In genomic region chr11:64271339-64272132, GRCh38 we compare ENCODE assay signal across 9 cellular contexts. TPM values are rescaled to one million over a fixed set of nuclear protein-coding genes. Genes with fewer than 3 reads are reported as not detected.
DNase-seq lines count a peak whose midpoint lies in the region; ATAC-seq and TF ChIP-seq lines count a peak whose summit lies in the region.
"Had no signal": no experiment of that assay in that cellular context is flagged by ENCODE, and none has a peak within 500 bp of the region (broad histone marks: within the 10 kb centered on the region; RNA-seq: fewer than 3 reads in every experiment).

No MANE protein-coding gene starts in this region.

- peak overlapping the region; percentile 74 for H3K4me2 ChIP-seq in IMR-90 (ENCODE audit: low read depth, low read length)

- POLR2A ChIA-PET in IMR-90 (lab: Charles Lee; ENCODE audit: unreplicated experiment): interaction anchor here (0.6 kb wide), 1 partner anchor 391 kb away, joined by 10 read pairs; no protein-coding TSS in a partner anchor

- no CpG with 5 or more reads among the region's 38 CpGs for WGBS in IMR-90 (ENCODE audit: extremely low coverage in 2 of 2, insufficient read length in 1 of 2), 2 experiments
- WGBS in esophagus, 2 donors: 4% methylated on average over 38 of the region's 38 CpGs

- H4K20me1 ChIP-seq in IMR-90 (ENCODE audit: insufficient read depth, low read length): no peaks in the 10 kb centered on the region; the same call in 1 of the 2 replicates

- H3K9me3 ChIP-seq in IMR-90 (ENCODE audit: control insufficient read depth, insufficient read depth, low read length) (no peaks in the 10 kb centered on the region), esophagus (ENCODE audit: control insufficient read depth in 2 of 2, insufficient read depth in 1 of 2, low read depth in 1 of 2, low read length in 1 of 2) (no peaks in the 10 kb centered on the region), mucosa of stomach (ENCODE audit: control insufficient read depth, low read length) (no peaks in the 10 kb centered on the region)

- DNase-seq in DMS114 treated with DMSO at 0.1 percent for 48 hours (lab: John Stamatoyannopoulos, UW; ENCODE audit: unreplicated experiment) (peak; percentile 87), IMR-90 (peak; percentile 92)
- DNase-seq in activated T-cell treated with anti-CD3 and anti-CD28 coated beads, Interleukin-2, amount 50 U/mL, for 4 hours: peak; percentile 84
- DNase-seq in stimulated activated CD8-positive, alpha-beta memory T cell treated with anti-CD3 and anti-CD28 coated beads, Interleukin-4, amount 100 ng/mL, for 24 hours (ENCODE audit: low read depth): peak; percentile 64

- H2BK120ac ChIP-seq in IMR-90 (ENCODE audit: low read depth, low read length): 0 out of 2 replicates have a peak overlapping the region, but pooled peaks have one; percentile 0

- dilution Hi-C loops in IMR-90 (cut with HindIII; ENCODE audit: low sequenced_read_pairs, unreplicated experiment): no loop called here

- no peak for TF ChIP-seq RAD21 in IMR-90 (IDR thresholded peaks at IDR 0.05; ENCODE audit: low read length)

- H3K79me1 ChIP-seq in IMR-90 (ENCODE audit: low read depth in 1 of 2, low read length in 2 of 2): peaks cover 9 to 33% of the 10 kb centered on the region in 2 experiments

- H4K5ac ChIP-seq in IMR-90 (ENCODE audit: low read depth, low read length): peak overlapping the region; percentile 26

- peak; percentile 62; the same call in 1 of the 2 replicates for TF ChIP-seq POLR2A in IMR-90 (IDR thresholded peaks at IDR 0.05; ENCODE audit: low read depth, low read length)

- peak overlapping the region; percentile 70 for H4K91ac ChIP-seq in IMR-90 (ENCODE audit: insufficient read depth, low read depth, low read length)

- no peak overlapping the region for H2BK20ac ChIP-seq in IMR-90 (ENCODE audit: low read depth, low read length)

- CTCF ChIA-PET in IMR-90 (lab: Yijun Ruan, JAX): interaction anchor here (1.3 to 1.7 kb wide), 4 partner anchors 29 to 83 kb away, joined by 4 to 6 read pairs (median 6); partner anchors contain the start of gene PRDX5

- peak overlapping the region; percentile 99 for H2AK9ac ChIP-seq in IMR-90 (replicated peaks; ENCODE audit: low read depth, low read length, poor library complexity)

- peak overlapping the region; percentile 7; the same call in 1 of the 2 replicates for H3K18ac ChIP-seq in IMR-90 (ENCODE audit: low read depth, low read length)

- peak overlapping the region; percentile 86 for H3K9ac ChIP-seq in IMR-90 (ENCODE audit: low read depth, low read length)
- H3K9ac ChIP-seq in mucosa of stomach (ENCODE audit: low read length): peak overlapping the region; percentile 87

- H3K27ac ChIP-seq in IMR-90 (ENCODE audit: insufficient read depth, low read length): peak overlapping the region; percentile 71
- H3K27ac ChIP-seq in esophagus (ENCODE audit: low read depth in 2 of 2, low read length in 1 of 2): peak overlapping the region; percentile 87 to 93

- H3K9me3 Mint-ChIP-seq in activated T-cell treated with anti-CD3 and anti-CD28 coated beads, Interleukin-2, amount 50 U/mL, for 4 hours: no peaks in the 10 kb centered on the region

- H2BK15ac ChIP-seq in IMR-90 (ENCODE audit: low read depth, low read length): no peak overlapping the region

- H4K8ac ChIP-seq in IMR-90 (ENCODE audit: low read depth in 2 of 2, low read length in 2 of 2): peak overlapping the region; percentile 81 to 95

- H3K27me3 Mint-ChIP-seq in activated T-cell treated with anti-CD3 and anti-CD28 coated beads, Interleukin-2, amount 50 U/mL, for 4 hours (ENCODE audit: low read depth): no peaks in the 10 kb centered on the region

- H3K27me3 ChIP-seq in IMR-90 (ENCODE audit: control insufficient read depth, insufficient read depth, low read length) (no peaks in the 10 kb centered on the region), esophagus (ENCODE audit: control insufficient read depth in 1 of 2, insufficient read depth in 2 of 2, low read length in 2 of 2) (no peaks in the 10 kb centered on the region), mucosa of stomach (ENCODE audit: control insufficient read depth, insufficient read depth, low read length) (no peaks in the 10 kb centered on the region)

- peak overlapping the region; percentile 87 for H2AK5ac ChIP-seq in IMR-90 (ENCODE audit: low read depth, low read length)

- peak overlapping the region; percentile 93 for H3K4ac ChIP-seq in IMR-90 (ENCODE audit: low read depth, low read length)

- H3K14ac ChIP-seq in IMR-90 (replicated peaks; ENCODE audit: low read depth, low read length): peak overlapping the region; percentile 84

- H3K4me3 ChIP-seq in IMR-90 (ENCODE audit: insufficient read depth, low read depth, low read length) (peak overlapping the region; percentile 57), esophagus (ENCODE audit: low read depth in 1 of 2, low read length in 2 of 2) (peak overlapping the region; percentile 54 to 63), mucosa of stomach (ENCODE audit: low read length) (peak overlapping the region; percentile 61)

- intact Hi-C loops in IMR-90 (cut with micrococcal nuclease): no loop called here

- in situ Hi-C loops in IMR-90 (cut with MboI; ENCODE audit: low sequenced_read_pairs): no loop called here

- peak overlapping the region; percentile 60 for H3K56ac ChIP-seq in IMR-90 (ENCODE audit: extremely low read depth, insufficient read depth, low read length)

- peak overlapping the region; percentile 93 for H3K4me3 Mint-ChIP-seq in activated T-cell treated with anti-CD3 and anti-CD28 coated beads, Interleukin-2, amount 50 U/mL, for 4 hours

- peaks cover 14% of the 10 kb centered on the region for H3K4me1 Mint-ChIP-seq in activated T-cell treated with anti-CD3 and anti-CD28 coated beads, Interleukin-2, amount 50 U/mL, for 4 hours (ENCODE audit: low read depth)

- H3K4me1 ChIP-seq in IMR-90 (ENCODE audit: control insufficient read depth, insufficient read depth, low read length): peaks cover 11% of the 10 kb centered on the region
- peaks cover 4 to 26% of the 10 kb centered on the region in 2 donors for H3K4me1 ChIP-seq in esophagus (ENCODE audit: control insufficient read depth in 2 of 2, insufficient read depth in 2 of 2, low read length in 1 of 2)
- H3K4me1 ChIP-seq in mucosa of stomach (ENCODE audit: control insufficient read depth, insufficient read depth, low read length): peaks cover 65% of the 10 kb centered on the region

- H3K9me1 ChIP-seq in IMR-90 (ENCODE audit: insufficient read depth, low read length): peaks cover 5% of the 10 kb centered on the region; the same call in 1 of the 2 replicates

- H3K36me3 ChIP-seq in IMR-90 (ENCODE audit: control insufficient read depth, insufficient read depth, low read length) (peaks cover 11% of the 10 kb centered on the region), esophagus (ENCODE audit: control insufficient read depth in 2 of 2, insufficient read depth in 2 of 2, low read length in 1 of 2) (peaks cover 0 to 9% of the 10 kb centered on the region in 2 donors), mucosa of stomach (ENCODE audit: control insufficient read depth, insufficient read depth, low read length) (no peaks in the 10 kb centered on the region)

- H2BK5ac ChIP-seq in IMR-90 (ENCODE audit: low read depth, low read length, poor library complexity, severe bottlenecking): peak overlapping the region; percentile 61

- BruUV-seq in IMR-90 (replicated peaks; lab: Mats Ljungman, UMichigan): no TSS peak

- peak; percentile 11; the same call in 1 of the 2 replicates for TF ChIP-seq CTCF in IMR-90 (conservative IDR thresholded peaks at IDR 0.05; ENCODE audit: low read depth, low read length)

- peak; percentile 27 for ATAC-seq in IMR-90 (ENCODE audit: low read depth)
- ATAC-seq in activated T-cell treated with anti-CD3 and anti-CD28 coated beads, Interleukin-2, amount 50 U/mL, for 4 hours: peak; percentile 23 to 25
- no peak for ATAC-seq in HG03139 (IDR thresholded peaks at IDR 0.05; ENCODE audit: unreplicated experiment)

- H3K23ac ChIP-seq in IMR-90 (ENCODE audit: low read depth, low read length): peak overlapping the region; percentile 15

- no peaks in the 10 kb centered on the region for H3K36me3 Mint-ChIP-seq in activated T-cell treated with anti-CD3 and anti-CD28 coated beads, Interleukin-2, amount 50 U/mL, for 4 hours (ENCODE audit: insufficient read depth)

- peak overlapping the region; percentile 98 for H2AFZ ChIP-seq in IMR-90 (replicated peaks; ENCODE audit: low read length, poor library complexity)

RNA-seq across cellular contexts. Expression of gene BAD, which starts 12.9 kb away (rescaled TPM):
- 27.5 and 30.3 TPM in 2 replicates for total RNA-seq in IMR-90 (2012; rRNA removed)
- polyA plus RNA-seq in IMR-90 (2012; rRNA removed): 68.0 and 88.6 TPM in 2 replicates
- polyA plus RNA-seq in IMR-90 (2012; cell fraction: cytosol; rRNA removed): 47.7 and 81.8 TPM in 2 replicates
- 24.4 and 39.1 TPM in 2 replicates for polyA plus RNA-seq in IMR-90 (2012; cell fraction: nucleus; rRNA removed; ENCODE audit: low replicate concordance)
- 98.4 TPM for polyA plus RNA-seq in PFSK-1 (2012; ENCODE audit: insufficient read length, low read depth)
- 10 to 100 TPM; 27.6 to 38.8 (median 36.6) TPM for total RNA-seq in activated T-cell treated with anti-CD3 and anti-CD28 coated beads, Interleukin-2, amount 50 U/mL, for 4 hours
- polyA plus RNA-seq in esophagus: 10 to 100 TPM; 57.4 to 64.8 TPM

RNA-seq across cellular contexts. Expression of gene GPR137, which starts 14.1 kb away (rescaled TPM):
- 2.8 and 3.6 TPM in 2 replicates for total RNA-seq in IMR-90 (2012; rRNA removed)
- polyA plus RNA-seq in IMR-90 (2012; rRNA removed) (26.0 and 31.8 TPM in 2 replicates), esophagus (10 to 100 TPM; 18.6 to 22.7 TPM)
- 21.0 and 34.1 TPM in 2 replicates for polyA plus RNA-seq in IMR-90 (2012; cell fraction: cytosol; rRNA removed)
- polyA plus RNA-seq in IMR-90 (2012; cell fraction: nucleus; rRNA removed; ENCODE audit: low replicate concordance): 40.1 and 102 TPM in 2 replicates
- polyA plus RNA-seq in PFSK-1 (2012; ENCODE audit: insufficient read length, low read depth): 47.8 TPM
- 10 to 100 TPM; 43.1 to 46.2 (median 43.9) TPM for total RNA-seq in activated T-cell treated with anti-CD3 and anti-CD28 coated beads, Interleukin-2, amount 50 U/mL, for 4 hours

RNA-seq across cellular contexts. Expression of gene KCNK4, which starts 19.6 kb away (rescaled TPM):
- not detected in 2 replicates for total RNA-seq in IMR-90 (2012; rRNA removed)
- polyA plus RNA-seq in IMR-90 (2012; rRNA removed) (not detected in 2 replicates), esophagus (not detected)
- polyA plus RNA-seq in IMR-90 (2012; cell fraction: cytosol; rRNA removed): 0.05 TPM in 1 of 2 replicates, not detected in the other
- polyA plus RNA-seq in IMR-90 (2012; cell fraction: nucleus; rRNA removed; ENCODE audit: low replicate concordance): 0.22 and 0.38 TPM in 2 replicates
- not detected for polyA plus RNA-seq in PFSK-1 (2012; ENCODE audit: insufficient read length, low read depth)
- total RNA-seq in activated T-cell treated with anti-CD3 and anti-CD28 coated beads, Interleukin-2, amount 50 U/mL, for 4 hours: not detected
- total RNA-seq: subcutaneous adipose tissue had no signal

RNA-seq across cellular contexts. Expression of gene PLCB3, which starts 20.2 kb away (rescaled TPM):
- 24.9 and 26.9 TPM in 2 replicates for total RNA-seq in IMR-90 (2012; rRNA removed)
- polyA plus RNA-seq in IMR-90 (2012; rRNA removed) (23.9 and 25.9 TPM in 2 replicates), esophagus (10 to 100 TPM; 24.6 to 37.4 TPM)
- polyA plus RNA-seq in IMR-90 (2012; cell fraction: cytosol; rRNA removed): 15.3 and 21.3 TPM in 2 replicates
- polyA plus RNA-seq in IMR-90 (2012; cell fraction: nucleus; rRNA removed; ENCODE audit: low replicate concordance): 51.9 and 93.7 TPM in 2 replicates
- 36.6 TPM for polyA plus RNA-seq in PFSK-1 (2012; ENCODE audit: insufficient read length, low read depth)
- 1 to 10 TPM; 6.2 to 8.2 (median 6.4) TPM for total RNA-seq in activated T-cell treated with anti-CD3 and anti-CD28 coated beads, Interleukin-2, amount 50 U/mL, for 4 hours

RNA-seq across cellular contexts. Expression of gene PPP1R14B, which starts 24.8 kb away (rescaled TPM):
- 176 and 206 TPM in 2 replicates for total RNA-seq in IMR-90 (2012; rRNA removed)
- 257 and 355 TPM in 2 replicates for polyA plus RNA-seq in IMR-90 (2012; rRNA removed)
- polyA plus RNA-seq in IMR-90 (2012; cell fraction: cytosol; rRNA removed): 272 and 281 TPM in 2 replicates
- polyA plus RNA-seq in IMR-90 (2012; cell fraction: nucleus; rRNA removed; ENCODE audit: low replicate concordance): 133 and 164 TPM in 2 replicates
- 317 TPM for polyA plus RNA-seq in PFSK-1 (2012; ENCODE audit: insufficient read length, low read depth)
- total RNA-seq in activated T-cell treated with anti-CD3 and anti-CD28 coated beads, Interleukin-2, amount 50 U/mL, for 4 hours: 100 to 1,000 TPM; 417 to 505 (median 438) TPM
- polyA plus RNA-seq in esophagus: 100 to 1,000 TPM; 211 to 349 TPM
